In the genomic region with DNA sequence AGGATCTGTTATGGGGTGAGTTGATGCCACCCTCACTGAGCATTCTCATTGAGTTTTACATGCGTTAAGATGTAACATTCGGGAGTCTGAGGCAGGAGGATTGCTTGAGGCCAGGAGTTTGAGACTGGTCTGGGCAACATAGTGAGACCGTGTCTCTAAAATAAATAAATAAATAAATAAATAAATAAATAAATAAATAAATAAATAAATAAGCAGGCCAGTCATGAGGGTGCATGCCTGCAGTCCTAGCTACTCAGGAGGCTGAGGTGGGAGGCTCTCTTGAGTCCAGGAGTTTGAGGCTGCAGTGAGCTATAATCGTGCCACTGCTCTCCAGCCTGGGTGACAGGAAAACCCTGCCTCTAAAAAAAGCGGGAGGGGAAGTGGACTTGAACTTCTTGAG, we compare ENCODE assay signal across 19 cellular contexts.
"Had no signal": no experiment of that assay in that cellular context is flagged by ENCODE, and none has a peak within 500 bp of the region (broad histone marks: within the 10 kb centered on the region; RNA-seq: fewer than 3 reads in every experiment).

No MANE protein-coding gene starts in this region.

- H3K9me3 ChIP-seq: lower lobe of right lung, pancreas, right lobe of liver, thoracic aorta, tibial nerve, upper lobe of left lung, uterus had no signal

- H3K27ac Mint-ChIP-seq: progenitor cell of endocrine pancreas; stimulated activated naive CD8-positive, alpha-beta T cell treated with anti-CD3 and anti-CD28 coated beads, Interleukin-15, Interleukin-2, amounts not matched to agents 100 ng/mL and 50 ng/mL, for 24 hours had no signal

- ATAC-seq: effector memory CD8-positive, alpha-beta T cell; left ventricle myocardium superior; lower lobe of right lung; natural killer cell; right lobe of liver had no signal

- H3K36me3 Mint-ChIP-seq: natural killer cell had no signal

- H3K4me1 Mint-ChIP-seq: natural killer cell had no signal

- H3K9me3 Mint-ChIP-seq: effector memory CD8-positive, alpha-beta T cell; natural killer cell; stimulated activated naive CD8-positive, alpha-beta T cell treated with anti-CD3 and anti-CD28 coated beads, Interleukin-15, Interleukin-2, amounts not matched to agents 100 ng/mL and 50 ng/mL, for 24 hours had no signal

- H3K27me3 ChIP-seq: pancreas, right lobe of liver, tibial nerve, upper lobe of left lung, uterus had no signal

- H3K4me1 ChIP-seq: pancreas, right lobe of liver, uterus had no signal

- H3K27ac ChIP-seq: coronary artery, lower lobe of right lung, pancreas, right lobe of liver, thoracic aorta, tibial nerve, upper lobe of left lung, uterus had no signal

- DNase-seq: effector memory CD8-positive, alpha-beta T cell; left ventricle myocardium superior; lower lobe of right lung; natural killer cell; occipital lobe; pancreas; small intestine; stimulated activated CD4-positive, alpha-beta T cell treated with anti-CD3 and anti-CD28 coated beads, Interleukin-12 subunit alpha, Interleukin-12 subunit beta, amount 100 ng/mL, for 4 hours; stimulated activated CD4-positive, alpha-beta T cell treated with anti-CD3 and anti-CD28 coated beads, Interleukin-1b, Interleukin-23, amount 100 ng/mL, for 48 hours; stimulated activated CD4-positive, alpha-beta T cell treated with anti-CD3 and anti-CD28 coated beads, Interleukin-4, amount 100 ng/mL, for 1 hour; stimulated activated CD8-positive, alpha-beta memory T cell treated with anti-CD3 and anti-CD28 coated beads, Interleukin-4, amount 100 ng/mL, for 48 hours; upper lobe of left lung; uterus had no signal

- H3K4me3 ChIP-seq: coronary artery, lower lobe of right lung, pancreas, right lobe of liver, thoracic aorta, tibial nerve, upper lobe of left lung, uterus had no signal

- H3K4me3 Mint-ChIP-seq: effector memory CD8-positive, alpha-beta T cell; natural killer cell; stimulated activated naive CD8-positive, alpha-beta T cell treated with anti-CD3 and anti-CD28 coated beads, Interleukin-15, Interleukin-2, amounts not matched to agents 100 ng/mL and 50 ng/mL, for 24 hours had no signal

- H3K36me3 ChIP-seq: pancreas, right lobe of liver, thoracic aorta, uterus had no signal

- H3K27me3 Mint-ChIP-seq: effector memory CD8-positive, alpha-beta T cell; progenitor cell of endocrine pancreas; stimulated activated naive CD8-positive, alpha-beta T cell treated with anti-CD3 and anti-CD28 coated beads, Interleukin-15, Interleukin-2, amounts not matched to agents 100 ng/mL and 50 ng/mL, for 24 hours had no signal
